In the genomic region with DNA sequence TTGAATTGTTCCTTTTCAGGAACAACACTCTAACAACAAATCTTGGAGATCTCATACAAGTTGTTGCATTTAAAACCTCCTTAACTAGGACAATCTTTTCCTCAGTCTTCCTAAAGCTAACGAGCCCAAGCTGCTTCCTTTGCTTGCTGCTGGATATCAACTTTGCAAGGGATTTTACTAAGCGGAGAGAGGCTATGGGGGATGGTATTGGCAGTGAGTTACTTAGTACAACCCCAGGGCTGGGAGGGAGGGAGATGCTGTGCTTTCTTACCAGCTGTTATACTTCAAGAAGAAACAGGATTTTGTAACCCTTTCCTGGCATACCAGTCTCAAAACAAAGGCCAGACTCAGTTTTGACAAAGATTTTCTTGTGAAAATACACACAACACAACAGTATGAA, we compare ENCODE assay signal across 11 cellular contexts. TPM values are rescaled to one million over a fixed set of nuclear protein-coding genes. Genes with fewer than 3 reads are reported as not detected.
A peak's percentile ranks its signal among the peaks of the same experiment; 100 is the strongest.
DNase-seq lines count a peak whose midpoint lies in the region; ATAC-seq, FAIRE-seq and TF ChIP-seq lines count a peak whose summit lies in the region.
"Had no signal": no experiment of that assay in that cellular context is flagged by ENCODE, and none has a peak within 500 bp of the region (broad histone marks: within the 10 kb centered on the region; RNA-seq: fewer than 3 reads in every experiment).

No MANE protein-coding gene starts in this region.

- no peaks in the 10 kb centered on the region for H3K9me3 Mint-ChIP-seq in CD4-positive, alpha-beta T cell
- H3K9me3 Mint-ChIP-seq: IgD-negative memory B cell had no signal

- H3K79me2 ChIP-seq in keratinocyte (ENCODE audit: control insufficient read depth, insufficient read depth, low read length) (no peaks in the 10 kb centered on the region), smooth muscle cell (ENCODE audit: low read depth) (peaks cover 31% of the 10 kb centered on the region)

- H3K36me3 Mint-ChIP-seq in CD4-positive, alpha-beta T cell (ENCODE audit: low read depth), result no peaks in the 10 kb centered on the region
- H3K36me3 Mint-ChIP-seq: IgD-negative memory B cell had no signal

- H3K9me3 ChIP-seq in keratinocyte (ENCODE audit: control insufficient read depth, low read depth, low read length), result no peaks in the 10 kb centered on the region
- H3K9me3 ChIP-seq in smooth muscle cell (replicated peaks; ENCODE audit: low read depth), result no peaks in the 10 kb centered on the region
- H3K9me3 ChIP-seq in CD4-positive, alpha-beta T cell (ENCODE audit: control insufficient read depth, low read length), result no peaks in the 10 kb centered on the region

- FAIRE-seq in keratinocyte (lab: Jason Lieb, UNC), result no peak
- no peak for FAIRE-seq in frontal cortex (lab: Jason Lieb, UNC)

- H3K4me1 ChIP-seq in keratinocyte (ENCODE audit: control insufficient read depth, extremely low read depth, insufficient read depth, low read length), result peaks cover 10% of the 10 kb centered on the region
- peaks cover 30% of the 10 kb centered on the region for H3K4me1 ChIP-seq in smooth muscle cell (ENCODE audit: low read depth)

- peak overlapping the region; percentile 20 for H3K4me3 ChIP-seq in HFF-Myc (replicated peaks; ENCODE audit: low read depth, low read length)
- peak overlapping the region; percentile 43 for H3K4me3 ChIP-seq in brain microvascular endothelial cell (ENCODE audit: low read depth, low read length)
- H3K4me3 ChIP-seq in keratinocyte (ENCODE audit: control insufficient read depth in 2 of 3, extremely low read depth in 1 of 3, insufficient read depth in 2 of 3, low read depth in 1 of 3, low read length in 3 of 3), result no peak overlapping the region
- H3K4me3 ChIP-seq in smooth muscle cell, result peak overlapping the region; percentile 49

- no peaks in the 10 kb centered on the region for H3K4me1 Mint-ChIP-seq in CD4-positive, alpha-beta T cell (ENCODE audit: low read depth)

- H3K27ac Mint-ChIP-seq in CD4-positive, alpha-beta T cell, result no peak overlapping the region
- H3K27ac Mint-ChIP-seq: IgD-negative memory B cell had no signal

- H3K27me3 ChIP-seq in brain microvascular endothelial cell (replicated peaks) (no peaks in the 10 kb centered on the region), keratinocyte (ENCODE audit: control insufficient read depth, extremely low read depth, insufficient read depth, low read length) (no peaks in the 10 kb centered on the region), smooth muscle cell (ENCODE audit: low read depth) (no peaks in the 10 kb centered on the region)
- H3K27me3 ChIP-seq in CD4-positive, alpha-beta T cell (ENCODE audit: control insufficient read depth, insufficient read depth, low read length), result no peaks in the 10 kb centered on the region

- no peak overlapping the region for H3K4me3 Mint-ChIP-seq in CD4-positive, alpha-beta T cell
- H3K4me3 Mint-ChIP-seq: IgD-negative memory B cell had no signal

- H3K9ac ChIP-seq in keratinocyte (ENCODE audit: control insufficient read depth, extremely low read depth, insufficient read depth, low read length) (no peak overlapping the region), smooth muscle cell (ENCODE audit: low read depth) (peak overlapping the region; percentile 97)

- peak overlapping the region; percentile 99 for H3K27ac ChIP-seq in brain microvascular endothelial cell
- H3K27ac ChIP-seq in keratinocyte (ENCODE audit: control insufficient read depth, insufficient read depth, low read length), result no peak overlapping the region
- peak overlapping the region; percentile 100 for H3K27ac ChIP-seq in smooth muscle cell (ENCODE audit: low read depth)
- H3K27ac ChIP-seq in CD4-positive, alpha-beta T cell (ENCODE audit: low read depth, low read length), result no peak overlapping the region

- H3K36me3 ChIP-seq in brain microvascular endothelial cell (replicated peaks), result no peaks in the 10 kb centered on the region
- no peaks in the 10 kb centered on the region for H3K36me3 ChIP-seq in keratinocyte (ENCODE audit: control insufficient read depth in 2 of 2, extremely low read depth in 1 of 2, insufficient read depth in 2 of 2, low read length in 2 of 2)
- no peaks in the 10 kb centered on the region for H3K36me3 ChIP-seq in smooth muscle cell (ENCODE audit: low read depth)

- H3K27me3 Mint-ChIP-seq in CD4-positive, alpha-beta T cell, result no peaks in the 10 kb centered on the region

- H2AFZ ChIP-seq in keratinocyte (ENCODE audit: control insufficient read depth, low read length), result peak overlapping the region; percentile 78
- no peak overlapping the region for H2AFZ ChIP-seq in smooth muscle cell (ENCODE audit: low read depth)

- CTCF ChIA-PET in CD4-positive, alpha-beta T cell (lab: Charles Lee), result no interaction called here

- dilution Hi-C loops in keratinocyte (cut with MboI; ENCODE audit: extremely low pct_ligation_motif_present, low sequenced_read_pairs), result no loop called here

- H4K20me1 ChIP-seq in keratinocyte (ENCODE audit: control insufficient read depth, extremely low read depth, insufficient read depth, low read length) (no peaks in the 10 kb centered on the region), smooth muscle cell (ENCODE audit: low read depth) (no peaks in the 10 kb centered on the region)

- 0% methylated on average over 2 of the region's 2 CpGs for WGBS in smooth muscle cell (ENCODE audit: low lambda C conversion rate)

- TF ChIP-seq CTCF in HFF-Myc (IDR thresholded peaks at IDR 0.05; ENCODE audit: low read depth, low read length, missing control alignments) (no peak), brain microvascular endothelial cell (IDR thresholded peaks at IDR 0.05; ENCODE audit: low read depth, low read length, missing control alignments) (no peak), keratinocyte (optimal IDR thresholded peaks at IDR 0.05 in 1 of 3, IDR thresholded peaks at IDR 0.05 in 1 of 3, conservative IDR thresholded peaks at IDR 0.05 in 1 of 3; ENCODE audit: extremely low read depth in 1 of 3, insufficient read depth in 2 of 3, low read length in 3 of 3) (no peak), smooth muscle cell (IDR thresholded peaks at IDR 0.05; ENCODE audit: borderline replicate concordance, insufficient read depth, poor library complexity, severe bottlenecking) (no peak)
- no peak for TF ChIP-seq CTCF in CD4-positive, alpha-beta T cell (IDR thresholded peaks at IDR 0.05)

- in situ Hi-C loops in brain microvascular endothelial cell (cut with HindIII; ENCODE audit: low pct_ligation_motif_present, low sequenced_read_pairs), result no loop called here

- H3K4me2 ChIP-seq in keratinocyte (ENCODE audit: control insufficient read depth, extremely low read depth, insufficient read depth, low read depth, low read length) (peak overlapping the region; percentile 34), smooth muscle cell (peak overlapping the region; percentile 89)

- no peaks in the 10 kb centered on the region for H3K9me1 ChIP-seq in keratinocyte (ENCODE audit: control insufficient read depth, extremely low read depth, insufficient read depth, low read length)

- ATAC-seq in CD4-positive, alpha-beta T cell (ENCODE audit: poor library complexity), result no peak
- no peak for ATAC-seq in HG02571 (IDR thresholded peaks at IDR 0.05; ENCODE audit: unreplicated experiment)

- DNase-seq in HFF-Myc (ENCODE audit: extremely low read depth, low read depth) (peak; percentile 86), brain microvascular endothelial cell (peak; percentile 94), keratinocyte (ENCODE audit: low read depth, low spot score) (no peak), smooth muscle cell (lab: John Stamatoyannopoulos, UW; ENCODE audit: unreplicated experiment) (no peak), NCI-H1105 treated with DMSO at 0.1 percent for 48 hours (lab: John Stamatoyannopoulos, UW) (no peak), frontal cortex (ENCODE audit: low spot score in 2 of 2) (no peak)
- no peak for DNase-seq in CD4-positive, alpha-beta T cell
- DNase-seq: activated CD4-positive, alpha-beta T cell treated with anti-CD3 and anti-CD28 coated beads for 1 hour; hippocampal formation had no signal

- H3F3A ChIP-seq in smooth muscle cell (ENCODE audit: low read depth), result peaks cover 27% of the 10 kb centered on the region

- POLR2A ChIA-PET in CD4-positive, alpha-beta T cell (lab: Charles Lee), result interaction anchor here (0.7 kb wide), 1 partner anchor 1059 kb away, joined by 5 read pairs; a partner anchor contains a TSS

- intact Hi-C loops in CD4-positive, alpha-beta T cell (cut with DNase I, micrococcal nuclease), result no loop called here

RNA-seq across cellular contexts. Expression of a gene that starts 19.5 kb away (rescaled TPM):
- polyA plus RNA-seq in keratinocyte (0.13 to 0.16 TPM (median 0.14 TPM) in 3 replicates), smooth muscle cell (7,069 and 10,006 TPM in 2 replicates)
- not detected for polyA plus RNA-seq in keratinocyte (2011; ENCODE audit: low read depth)
- polyA plus RNA-seq in keratinocyte (2011; cell fraction: cytosol; rRNA removed), result 1.3 TPM in 2 replicates
- polyA plus RNA-seq in keratinocyte (2011; cell fraction: nucleus; rRNA removed), result 0.59 and 1.1 TPM in 2 replicates
- 0.14 and 0.26 TPM in 2 replicates for polyA plus RNA-seq in keratinocyte (2012; ENCODE audit: low replicate concordance)
- polyA minus RNA-seq in keratinocyte, result 0.06 to 3.5 TPM (median 0.49 TPM) in 3 replicates
- polyA minus RNA-seq in keratinocyte (2011; cell fraction: cytosol; rRNA and poly(A)+ RNA removed), result 2.9 TPM
- polyA minus RNA-seq in keratinocyte (2011; cell fraction: nucleus; rRNA and poly(A)+ RNA removed), result 0.53 and 0.62 TPM in 2 replicates
- total RNA-seq in smooth muscle cell (4,221 and 4,749 TPM in 2 replicates), frontal cortex (84.4 TPM)
- total RNA-seq in CD4-positive, alpha-beta T cell, result under 1 TPM; 0.28 to 0.33 TPM
- polyA plus RNA-seq: IgD-negative memory B cell had no signal

Comparison
In these comparisons a context has a peak if more than half of its experiments do, and no peak if none do; other contexts are left out.
1. DNase-seq: peak in HFF-Myc (single experiment) and brain microvascular endothelial cell (single experiment); none in keratinocyte (single experiment), smooth muscle cell (single experiment), CD4-positive, alpha-beta T cell (0 of 10), NCI-H1105 treated with DMSO at 0.1 percent for 48 hours (single experiment) and frontal cortex (0 of 2).
2. H3K4me3 ChIP-seq: peak in HFF-Myc (single experiment), brain microvascular endothelial cell (single experiment) and smooth muscle cell (single experiment); none in keratinocyte (0 of 3).
3. H3K27ac ChIP-seq: peak in brain microvascular endothelial cell (single experiment) and smooth muscle cell (single experiment); none in keratinocyte (single experiment) and CD4-positive, alpha-beta T cell (single experiment).
4. RNA of a gene that starts 19.5 kb away (total RNA-seq): 4,221 to 4,749 TPM in smooth muscle cell and 84.4 TPM in frontal cortex (single experiment); 0.28 to 0.33 TPM in CD4-positive, alpha-beta T cell; every median in the first group is over 10 times any median in the second.